ENCODE assay signal across 19 cellular contexts in genomic region chr1:228034954-228035837, GRCh38. TPM values are rescaled to one million over a fixed set of nuclear protein-coding genes. Genes with fewer than 3 reads are reported as not detected.
DNase-seq lines count a peak whose midpoint lies in the region; ATAC-seq, FAIRE-seq and TF ChIP-seq lines count a peak whose summit lies in the region.
"Had no signal": no experiment of that assay in that cellular context is flagged by ENCODE, and none has a peak within 500 bp of the region (broad histone marks: within the 10 kb centered on the region; RNA-seq: fewer than 3 reads in every experiment).

No MANE protein-coding gene starts in this region.

- H3K4me1 Mint-ChIP-seq in endodermal cell (peaks cover 3% of the 10 kb centered on the region), osteocyte (ENCODE audit: unreplicated experiment) (peaks cover 2% of the 10 kb centered on the region)
- no peaks in the 10 kb centered on the region for H3K4me1 Mint-ChIP-seq in natural killer cell treated with Interleukin-12 subunit alpha and Interleukin-12 subunit beta and Interleukin-15 and Interleukin-18, amount 100 ng/mL, for 72 hours (ENCODE audit: low read depth in 2 of 2)
- H3K4me1 Mint-ChIP-seq: CD14-positive monocyte had no signal

- H3K4me3 ChIP-seq in A549, result no peak overlapping the region
- no peak overlapping the region for H3K4me3 ChIP-seq in H7 (ENCODE audit: insufficient read depth, low read depth, low read length)
- no peak overlapping the region for H3K4me3 ChIP-seq in endodermal cell (ENCODE audit: low read length)
- H3K4me3 ChIP-seq: GM23338, SJSA1 had no signal

- H3K4me2 ChIP-seq in A549, result no peak overlapping the region
- H3K4me2 ChIP-seq: GM23338 had no signal

- no peak for TF ChIP-seq POLR2A in A549 (IDR thresholded peaks at IDR 0.05; ENCODE audit: low read length)
- no peak for TF ChIP-seq POLR2A in GM18505 (IDR thresholded peaks at IDR 0.05; ENCODE audit: borderline replicate concordance, extremely low read depth, insufficient read depth, insufficient read length)

- CTCF ChIA-PET in A549 (lab: Yijun Ruan, JAX), result interaction anchor here (1.0 to 1.6 kb wide), 2 partner anchors 32 to 37 kb away, joined by 3 to 6 read pairs; no protein-coding TSS in a partner anchor

- no peak for TF ChIP-seq RAD21 in A549 (conservative IDR thresholded peaks at IDR 0.05 in 1 of 2, IDR thresholded peaks at IDR 0.05 in 1 of 2)

- no peak overlapping the region for H3K9ac ChIP-seq in endodermal cell (ENCODE audit: extremely low read depth, low read length, poor library complexity, severe bottlenecking)

- DNase-seq in A549 (ENCODE audit: low read depth in 1 of 2, low spot score in 1 of 2) (no peak), H7 (peak; percentile 63), endodermal cell (no peak), osteocyte (ENCODE audit: extremely low spot score, unreplicated experiment) (peak; percentile 74), SKM-1 treated with dmso at 0.1 percent for 144 hours (lab: John Stamatoyannopoulos, UW; ENCODE audit: unreplicated experiment) (no peak)
- no peak for DNase-seq in natural killer cell treated with Interleukin-12 subunit alpha and Interleukin-12 subunit beta and Interleukin-15 and Interleukin-18, amount 100 ng/mL, for 72 hours (ENCODE audit: low spot score)
- DNase-seq: ACHN, AML-193, HFFc6, NCI-H1417, NCI-H1930, NCI-H446, NCI-H774, PC-3 had no signal

- no peak for FAIRE-seq in A549 (lab: Jason Lieb, UNC)

- H3K4me3 Mint-ChIP-seq in endodermal cell, result no peak overlapping the region
- H3K4me3 Mint-ChIP-seq in osteocyte (ENCODE audit: unreplicated experiment), result no peak overlapping the region
- H3K4me3 Mint-ChIP-seq in natural killer cell treated with Interleukin-12 subunit alpha and Interleukin-12 subunit beta and Interleukin-15 and Interleukin-18, amount 100 ng/mL, for 72 hours, result no peak overlapping the region
- H3K4me3 Mint-ChIP-seq: CD14-positive monocyte, GM23338, HFFc6 had no signal

- TF ChIP-seq CTCF in A549 (IDR thresholded peaks at IDR 0.05) (no peak), endodermal cell (conservative IDR thresholded peaks at IDR 0.05) (no peak), osteocyte (IDR thresholded peaks at IDR 0.05) (no peak)

- POLR2A ChIA-PET in A549 (lab: Yijun Ruan, JAX), result no interaction called here

- H3K9me3 ChIP-seq in A549 (peaks cover 11% of the 10 kb centered on the region; the same call in 2 of the 3 replicates), endodermal cell (ENCODE audit: control insufficient read depth, low read length) (no peaks in the 10 kb centered on the region)
- H3K9me3 ChIP-seq: SJSA1 had no signal

- H3K27me3 ChIP-seq in H7 (ENCODE audit: control insufficient read depth, insufficient read depth, low read length) (peaks cover 38% of the 10 kb centered on the region), endodermal cell (ENCODE audit: control insufficient read depth, insufficient read depth, low read length, poor library complexity, severe bottlenecking) (peaks cover 30% of the 10 kb centered on the region)

- H3K27ac Mint-ChIP-seq in endodermal cell, result no peak overlapping the region
- H3K27ac Mint-ChIP-seq in osteocyte (ENCODE audit: unreplicated experiment), result no peak overlapping the region
- H3K27ac Mint-ChIP-seq in natural killer cell treated with Interleukin-12 subunit alpha and Interleukin-12 subunit beta and Interleukin-15 and Interleukin-18, amount 100 ng/mL, for 72 hours, result no peak overlapping the region
- H3K27ac Mint-ChIP-seq: GM23338, HFFc6 had no signal

- ATAC-seq in A549 (no peak), GM18505 (IDR thresholded peaks at IDR 0.05; ENCODE audit: unreplicated experiment) (no peak), GM19351 (IDR thresholded peaks at IDR 0.05; ENCODE audit: unreplicated experiment) (no peak)
- no peak for ATAC-seq in natural killer cell treated with Interleukin-12 subunit alpha and Interleukin-12 subunit beta and Interleukin-15 and Interleukin-18, amount 100 ng/mL, for 72 hours
- ATAC-seq: PC-3 had no signal

- H3K36me3 Mint-ChIP-seq in endodermal cell (ENCODE audit: low read depth), result no peaks in the 10 kb centered on the region
- peaks cover 2% of the 10 kb centered on the region for H3K36me3 Mint-ChIP-seq in osteocyte (ENCODE audit: unreplicated experiment)
- no peaks in the 10 kb centered on the region for H3K36me3 Mint-ChIP-seq in natural killer cell treated with Interleukin-12 subunit alpha and Interleukin-12 subunit beta and Interleukin-15 and Interleukin-18, amount 100 ng/mL, for 72 hours
- H3K36me3 Mint-ChIP-seq: CD14-positive monocyte had no signal

- H3K9me3 Mint-ChIP-seq in endodermal cell (peaks cover 5% of the 10 kb centered on the region), osteocyte (ENCODE audit: unreplicated experiment) (peaks cover 10% of the 10 kb centered on the region)
- no peaks in the 10 kb centered on the region for H3K9me3 Mint-ChIP-seq in natural killer cell treated with Interleukin-12 subunit alpha and Interleukin-12 subunit beta and Interleukin-15 and Interleukin-18, amount 100 ng/mL, for 72 hours

- no peak for TF ChIP-seq EP300 in A549 (IDR thresholded peaks at IDR 0.05)

- no peaks in the 10 kb centered on the region for H3K4me1 ChIP-seq in A549
- H3K4me1 ChIP-seq in endodermal cell (ENCODE audit: control insufficient read depth, insufficient read depth, low read length), result peaks cover 4% of the 10 kb centered on the region
- H3K4me1 ChIP-seq: SJSA1 had no signal

- H3K27me3 Mint-ChIP-seq in endodermal cell (ENCODE audit: insufficient read depth) (peaks cover 68% of the 10 kb centered on the region), osteocyte (ENCODE audit: unreplicated experiment) (peaks cover 30% of the 10 kb centered on the region)
- H3K27me3 Mint-ChIP-seq in natural killer cell treated with Interleukin-12 subunit alpha and Interleukin-12 subunit beta and Interleukin-15 and Interleukin-18, amount 100 ng/mL, for 72 hours, result peaks cover 12 to 13% of the 10 kb centered on the region in 2 donors

- H3K36me3 ChIP-seq in H7 (replicated peaks; ENCODE audit: control insufficient read depth, insufficient read depth, low read length), result no peaks in the 10 kb centered on the region
- H3K36me3 ChIP-seq in endodermal cell (ENCODE audit: control insufficient read depth, insufficient read depth, low read length), result no peaks in the 10 kb centered on the region
- H3K36me3 ChIP-seq: SJSA1 had no signal

- no peak overlapping the region for H3K27ac ChIP-seq in A549
- peak overlapping the region; percentile 99 for H3K27ac ChIP-seq in endodermal cell (ENCODE audit: low read depth, low read length)
- H3K27ac ChIP-seq: SJSA1 had no signal

- 78% methylated on average over 16 of the region's 16 CpGs for WGBS in A549 (ENCODE audit: missing lambda C conversion rate)
- WGBS in endodermal cell (ENCODE audit: insufficient coverage in 1 of 2, insufficient read length in 1 of 2), 2 experiments, result 92 to 93% methylated on average over 14 to 16 of the region's 16 CpGs

TF ChIP-seq in A549, 52 proteins besides CTCF, POLR2A, EP300 and RAD21:
- peak; percentile 43 for TF ChIP-seq ZFP36 (IDR thresholded peaks at IDR 0.05; ENCODE audit: borderline replicate concordance, partially characterized antibody)
- TF ChIP-seq BHLHE40 (IDR thresholded peaks at IDR 0.05; ENCODE audit: low read depth, low read length), result no peak
TF ChIP-seq in A549: peak in this region for 1.

RNA-seq across cellular contexts. Expression of gene WNT3A, which starts 28.4 kb away (rescaled TPM):
- polyA plus RNA-seq in A549 (2011; rRNA removed) (not detected in 2 replicates), A549 (2017; fragmentation: RNase III; extraction: RNeasy Plus Mini Kit Qiagen cat#74134 plus additional on column Dnase treatment) (not detected in 3 replicates)
- 0.01 TPM in 1 of 2 replicates, not detected in the other for polyA plus RNA-seq in A549 (2012; cell fraction: cytosol; rRNA removed)
- polyA plus RNA-seq in A549 (2012; cell fraction: nucleus; rRNA removed), result 0.02 TPM in 1 of 2 replicates, not detected in the other
- not detected in 2 replicates for polyA minus RNA-seq in A549 (2011; rRNA and poly(A)+ RNA removed)
- 0.31 and 0.33 TPM in 2 replicates for total RNA-seq in H7 (2014; rRNA removed; shearing (Covaris generic))
- total RNA-seq in endodermal cell (under 1 TPM; 0.11 to 0.46 TPM), osteocyte (not detected in 2 replicates)
- polyA plus RNA-seq in endodermal cell (2013, experiment 1 of 2), result 40.2 TPM
- 36.6 TPM for polyA plus RNA-seq in endodermal cell (2013, experiment 2 of 2)
- not detected for total RNA-seq in natural killer cell treated with Interleukin-12 subunit alpha and Interleukin-12 subunit beta and Interleukin-15 and Interleukin-18, amount 100 ng/mL, for 72 hours
- total RNA-seq: HFFc6, SJSA1 had no signal
- polyA plus RNA-seq: CD14-positive monocyte had no signal

RNA-seq across cellular contexts. Expression of gene ARF1, which starts 47.3 kb away (rescaled TPM):
- polyA plus RNA-seq in A549 (2011; rRNA removed) (333 and 376 TPM in 2 replicates), A549 (2017; fragmentation: RNase III; extraction: RNeasy Plus Mini Kit Qiagen cat#74134 plus additional on column Dnase treatment) (297 to 313 TPM (median 308 TPM) in 3 replicates)
- 669 and 696 TPM in 2 replicates for polyA plus RNA-seq in A549 (2012; cell fraction: cytosol; rRNA removed)
- 541 and 746 TPM in 2 replicates for polyA plus RNA-seq in A549 (2012; cell fraction: nucleus; rRNA removed)
- 582 and 626 TPM in 2 replicates for polyA minus RNA-seq in A549 (2011; rRNA and poly(A)+ RNA removed)
- total RNA-seq in H7 (2014; rRNA removed; shearing (Covaris generic)), result 292 and 326 TPM in 2 replicates
- total RNA-seq in endodermal cell (100 to 1,000 TPM; 322 to 372 TPM), osteocyte (305 and 306 TPM in 2 replicates)
- polyA plus RNA-seq in endodermal cell (2013, experiment 1 of 2), result 397 TPM
- polyA plus RNA-seq in endodermal cell (2013, experiment 2 of 2), result 397 TPM
- 100 to 1,000 TPM; 415 to 503 TPM for total RNA-seq in natural killer cell treated with Interleukin-12 subunit alpha and Interleukin-12 subunit beta and Interleukin-15 and Interleukin-18, amount 100 ng/mL, for 72 hours

Comparison
In these comparisons a context has a peak if more than half of its experiments do, and no peak if none do; other contexts are left out.
1. DNase-seq: peak in H7 (single experiment) and osteocyte (single experiment); none in A549 (0 of 2), endodermal cell (single experiment), SKM-1 treated with dmso at 0.1 percent for 144 hours (single experiment) and natural killer cell treated with Interleukin-12 subunit alpha and Interleukin-12 subunit beta and Interleukin-15 and Interleukin-18, amount 100 ng/mL, for 72 hours (single experiment).